In genomic region chr9:93093449-93094293, GRCh38 we compare ENCODE assay signal across 9 cellular contexts. TPM values are rescaled to one million over a fixed set of nuclear protein-coding genes. Genes with fewer than 3 reads are reported as not detected.
DNase-seq lines count a peak whose midpoint lies in the region; ATAC-seq and TF ChIP-seq lines count a peak whose summit lies in the region.
"Had no signal": no experiment of that assay in that cellular context is flagged by ENCODE, and none has a peak within 500 bp of the region (broad histone marks: within the 10 kb centered on the region; RNA-seq: fewer than 3 reads in every experiment).

No MANE protein-coding gene starts in this region.

- CTCF ChIA-PET in RWPE1 (lab: Yijun Ruan, JAX), result no interaction called here

- no peak for ATAC-seq in HG03571 (IDR thresholded peaks at IDR 0.05; ENCODE audit: unreplicated experiment)
- no peak for ATAC-seq in GM19397 (IDR thresholded peaks at IDR 0.05; ENCODE audit: unreplicated experiment)

- DNase-seq in RWPE1 (ENCODE audit: low spot score) (no peak), fibroblast of villous mesenchyme (ENCODE audit: low read depth) (peak; percentile 30), renal cortical epithelial cell (ENCODE audit: low read depth) (peak; percentile 38), NCI-H2107 treated with DMSO at 0.1 percent for 48 hours (lab: John Stamatoyannopoulos, UW; ENCODE audit: unreplicated experiment) (no peak), ecto neural progenitor cell (ENCODE audit: low spot score) (no peak)
- DNase-seq: NCI-H2029 treated with DMSO at 0.1 percent for 48 hours had no signal

- POLR2A ChIA-PET in RWPE1 (lab: Yijun Ruan, JAX; ENCODE audit: low non-redundant PET), result no interaction called here

- TF ChIP-seq CTCF in GM12875 (IDR thresholded peaks at IDR 0.05; ENCODE audit: borderline replicate concordance, insufficient read depth, low read depth, low read length), result no peak
- TF ChIP-seq CTCF in RWPE1 (conservative IDR thresholded peaks at IDR 0.05; ENCODE audit: low read depth), result no peak
- TF ChIP-seq CTCF in fibroblast of villous mesenchyme (IDR thresholded peaks at IDR 0.05; ENCODE audit: insufficient read depth, low read depth, low read length), result no peak

- H3K4me3 ChIP-seq in GM12875 (ENCODE audit: low read depth, low read length) (peak overlapping the region; percentile 23), fibroblast of villous mesenchyme (ENCODE audit: low read depth, low read length) (no peak overlapping the region)

- peak overlapping the region; percentile 94 for H3K27ac ChIP-seq in RWPE1

RNA-seq across cellular contexts. Expression of gene CARD19, which starts 2.3 kb away (rescaled TPM):
- total RNA-seq in fibroblast of villous mesenchyme (35.8 and 45.1 TPM in 2 replicates), renal cortical epithelial cell (38.0 and 71.7 TPM in 2 replicates)

RNA-seq across cellular contexts. Expression of gene SUSD3, which starts 35.2 kb away (rescaled TPM):
- total RNA-seq in fibroblast of villous mesenchyme, result 3.2 and 12.1 TPM in 2 replicates
- 5.1 and 6.9 TPM in 2 replicates for total RNA-seq in renal cortical epithelial cell

RNA-seq across cellular contexts. Expression of gene NINJ1, which starts 40.4 kb away (rescaled TPM):
- total RNA-seq in fibroblast of villous mesenchyme (30.3 and 33.7 TPM in 2 replicates), renal cortical epithelial cell (35.1 and 81.8 TPM in 2 replicates)

Comparison
In these comparisons a context has a peak if more than half of its experiments do, and no peak if none do; other contexts are left out.
1. DNase-seq: peak in fibroblast of villous mesenchyme (single experiment) and renal cortical epithelial cell (single experiment); none in RWPE1 (single experiment), NCI-H2107 treated with DMSO at 0.1 percent for 48 hours (single experiment) and ecto neural progenitor cell (single experiment).